2 cellular contexts compared by ENCODE assay signal in genomic region chr7:100936167-100936566, GRCh38.
A peak's percentile ranks its signal among the peaks of the same experiment; 100 is the strongest.
TF ChIP-seq lines count a peak whose summit lies in the region.

No MANE protein-coding gene starts in this region.

TF ChIP-seq in HEK293, 187 proteins besides CTCF, POLR2A, EP300 and RAD21:
- TF ChIP-seq ZNF366 (tag by site-specific recombination; conservative IDR thresholded peaks at IDR 0.05): peak; percentile 54

TF ChIP-seq in K562, 482 proteins besides CTCF, POLR2A, EP300 and RAD21:
- TF ChIP-seq ZNF512 (tag; IDR thresholded peaks at IDR 0.05): peak; percentile 79
